In the genomic region with DNA sequence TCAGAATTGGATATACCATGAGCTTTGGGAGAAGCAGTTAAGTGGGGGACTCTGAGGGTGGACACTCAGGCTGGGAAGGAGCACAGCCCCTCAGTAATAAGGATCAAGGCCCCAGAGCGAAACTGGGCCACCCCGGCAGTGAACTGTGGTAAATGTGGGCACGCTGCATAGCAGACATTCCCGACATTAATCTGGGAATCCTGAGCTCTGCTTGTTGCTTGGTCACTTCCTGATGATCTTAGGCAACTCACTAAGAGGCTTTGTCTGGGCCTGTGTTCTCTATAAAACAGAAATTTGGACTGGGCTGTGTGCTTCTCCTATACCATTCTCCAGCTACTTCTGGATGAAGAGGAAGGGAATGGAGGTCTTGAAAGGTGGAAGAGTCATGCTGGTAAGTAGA, we compare ENCODE assay signal across 1 cellular context.
TF ChIP-seq lines count a peak whose summit lies in the region.

No MANE protein-coding gene starts in this region.

TF ChIP-seq in GM23338, 12 proteins besides CTCF, POLR2A, EP300 and RAD21 (continued from another document):
- TF ChIP-seq, protein P1, sequence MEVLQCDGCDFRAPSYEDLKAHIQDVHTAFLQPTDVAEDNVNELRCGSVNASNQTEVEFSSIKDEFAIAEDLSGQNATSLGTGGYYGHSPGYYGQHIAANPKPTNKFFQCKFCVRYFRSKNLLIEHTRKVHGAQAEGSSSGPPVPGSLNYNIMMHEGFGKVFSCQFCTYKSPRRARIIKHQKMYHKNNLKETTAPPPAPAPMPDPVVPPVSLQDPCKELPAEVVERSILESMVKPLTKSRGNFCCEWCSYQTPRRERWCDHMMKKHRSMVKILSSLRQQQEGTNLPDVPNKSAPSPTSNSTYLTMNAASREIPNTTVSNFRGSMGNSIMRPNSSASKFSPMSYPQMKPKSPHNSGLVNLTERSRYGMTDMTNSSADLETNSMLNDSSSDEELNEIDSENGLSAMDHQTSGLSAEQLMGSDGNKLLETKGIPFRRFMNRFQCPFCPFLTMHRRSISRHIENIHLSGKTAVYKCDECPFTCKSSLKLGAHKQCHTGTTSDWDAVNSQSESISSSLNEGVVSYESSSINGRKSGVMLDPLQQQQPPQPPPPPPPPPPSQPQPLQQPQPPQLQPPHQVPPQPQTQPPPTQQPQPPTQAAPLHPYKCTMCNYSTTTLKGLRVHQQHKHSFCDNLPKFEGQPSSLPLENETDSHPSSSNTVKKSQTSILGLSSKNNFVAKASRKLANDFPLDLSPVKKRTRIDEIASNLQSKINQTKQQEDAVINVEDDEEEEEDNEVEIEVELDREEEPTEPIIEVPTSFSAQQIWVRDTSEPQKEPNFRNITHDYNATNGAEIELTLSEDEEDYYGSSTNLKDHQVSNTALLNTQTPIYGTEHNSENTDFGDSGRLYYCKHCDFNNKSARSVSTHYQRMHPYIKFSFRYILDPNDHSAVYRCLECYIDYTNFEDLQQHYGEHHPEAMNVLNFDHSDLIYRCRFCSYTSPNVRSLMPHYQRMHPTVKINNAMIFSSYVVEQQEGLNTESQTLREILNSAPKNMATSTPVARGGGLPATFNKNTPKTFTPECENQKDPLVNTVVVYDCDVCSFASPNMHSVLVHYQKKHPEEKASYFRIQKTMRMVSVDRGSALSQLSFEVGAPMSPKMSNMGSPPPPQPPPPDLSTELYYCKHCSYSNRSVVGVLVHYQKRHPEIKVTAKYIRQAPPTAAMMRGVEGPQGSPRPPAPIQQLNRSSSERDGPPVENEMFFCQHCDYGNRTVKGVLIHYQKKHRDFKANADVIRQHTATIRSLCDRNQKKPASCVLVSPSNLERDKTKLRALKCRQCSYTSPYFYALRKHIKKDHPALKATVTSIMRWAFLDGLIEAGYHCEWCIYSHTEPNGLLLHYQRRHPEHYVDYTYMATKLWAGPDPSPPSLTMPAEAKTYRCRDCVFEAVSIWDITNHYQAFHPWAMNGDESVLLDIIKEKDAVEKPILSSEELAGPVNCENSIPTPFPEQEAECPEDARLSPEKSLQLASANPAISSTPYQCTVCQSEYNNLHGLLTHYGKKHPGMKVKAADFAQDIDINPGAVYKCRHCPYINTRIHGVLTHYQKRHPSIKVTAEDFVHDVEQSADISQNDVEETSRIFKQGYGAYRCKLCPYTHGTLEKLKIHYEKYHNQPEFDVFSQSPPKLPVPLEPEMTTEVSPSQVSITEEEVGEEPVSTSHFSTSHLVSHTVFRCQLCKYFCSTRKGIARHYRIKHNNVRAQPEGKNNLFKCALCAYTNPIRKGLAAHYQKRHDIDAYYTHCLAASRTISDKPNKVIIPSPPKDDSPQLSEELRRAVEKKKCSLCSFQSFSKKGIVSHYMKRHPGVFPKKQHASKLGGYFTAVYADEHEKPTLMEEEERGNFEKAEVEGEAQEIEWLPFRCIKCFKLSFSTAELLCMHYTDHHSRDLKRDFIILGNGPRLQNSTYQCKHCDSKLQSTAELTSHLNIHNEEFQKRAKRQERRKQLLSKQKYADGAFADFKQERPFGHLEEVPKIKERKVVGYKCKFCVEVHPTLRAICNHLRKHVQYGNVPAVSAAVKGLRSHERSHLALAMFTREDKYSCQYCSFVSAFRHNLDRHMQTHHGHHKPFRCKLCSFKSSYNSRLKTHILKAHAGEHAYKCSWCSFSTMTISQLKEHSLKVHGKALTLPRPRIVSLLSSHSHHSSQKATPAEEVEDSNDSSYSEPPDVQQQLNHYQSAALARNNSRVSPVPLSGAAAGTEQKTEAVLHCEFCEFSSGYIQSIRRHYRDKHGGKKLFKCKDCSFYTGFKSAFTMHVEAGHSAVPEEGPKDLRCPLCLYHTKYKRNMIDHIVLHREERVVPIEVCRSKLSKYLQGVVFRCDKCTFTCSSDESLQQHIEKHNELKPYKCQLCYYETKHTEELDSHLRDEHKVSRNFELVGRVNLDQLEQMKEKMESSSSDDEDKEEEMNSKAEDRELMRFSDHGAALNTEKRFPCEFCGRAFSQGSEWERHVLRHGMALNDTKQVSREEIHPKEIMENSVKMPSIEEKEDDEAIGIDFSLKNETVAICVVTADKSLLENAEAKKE (CRISPR knock-in tag; IDR thresholded peaks at IDR 0.05) = no peak
- TF ChIP-seq ZNF114 (CRISPR knock-in tag; IDR thresholded peaks at IDR 0.05) (no peak), ZNF331 (CRISPR knock-in tag; IDR thresholded peaks at IDR 0.05; ENCODE audit: low read depth) (no peak), EZH2 (IDR thresholded peaks at IDR 0.05; ENCODE audit: low read depth, unreplicated experiment) (no peak), JUNB (IDR thresholded peaks at IDR 0.05; ENCODE audit: unreplicated experiment) (no peak), EZH2phosphoT487 (IDR thresholded peaks at IDR 0.05; ENCODE audit: unreplicated experiment) (no peak)
- TF ChIP-seq, protein P2, sequence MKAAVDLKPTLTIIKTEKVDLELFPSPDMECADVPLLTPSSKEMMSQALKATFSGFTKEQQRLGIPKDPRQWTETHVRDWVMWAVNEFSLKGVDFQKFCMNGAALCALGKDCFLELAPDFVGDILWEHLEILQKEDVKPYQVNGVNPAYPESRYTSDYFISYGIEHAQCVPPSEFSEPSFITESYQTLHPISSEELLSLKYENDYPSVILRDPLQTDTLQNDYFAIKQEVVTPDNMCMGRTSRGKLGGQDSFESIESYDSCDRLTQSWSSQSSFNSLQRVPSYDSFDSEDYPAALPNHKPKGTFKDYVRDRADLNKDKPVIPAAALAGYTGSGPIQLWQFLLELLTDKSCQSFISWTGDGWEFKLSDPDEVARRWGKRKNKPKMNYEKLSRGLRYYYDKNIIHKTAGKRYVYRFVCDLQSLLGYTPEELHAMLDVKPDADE (IDR thresholded peaks at IDR 0.05) = no peak
TF ChIP-seq in GM23338: peak in this region for 0.
